Comparison of ENCODE assay signal across 12 cellular contexts in genomic region chr16:2578905-2579304, GRCh38. TPM values are rescaled to one million over a fixed set of nuclear protein-coding genes. Genes with fewer than 3 reads are reported as not detected.
"Had no signal": no experiment of that assay in that cellular context is flagged by ENCODE, and none has a peak within 500 bp of the region (broad histone marks: within the 10 kb centered on the region; RNA-seq: fewer than 3 reads in every experiment).

No MANE protein-coding gene starts in this region.

RNA-seq across cellular contexts. Expression of gene CEMP1, which starts 47.7 kb away (rescaled TPM):
- total RNA-seq: dermis blood vessel endothelial cell, dermis microvascular lymphatic vessel endothelial cell, endothelial cell of umbilical vein, epithelial cell of proximal tubule, esophagus mucosa, esophagus muscularis mucosa, fibroblast of lung, fibroblast of villous mesenchyme, foreskin keratinocyte, gastrocnemius medialis, glomerular endothelial cell, heart right ventricle had no signal
